In genomic region chr14:55125403-55125802, GRCh38 we compare ENCODE assay signal across 12 cellular contexts. TPM values are rescaled to one million over a fixed set of nuclear protein-coding genes. Genes with fewer than 3 reads are reported as not detected.
DNase-seq lines count a peak whose midpoint lies in the region; ATAC-seq, FAIRE-seq and TF ChIP-seq lines count a peak whose summit lies in the region.
"Had no signal": no experiment of that assay in that cellular context is flagged by ENCODE, and none has a peak within 500 bp of the region (broad histone marks: within the 10 kb centered on the region; RNA-seq: fewer than 3 reads in every experiment).

No MANE protein-coding gene starts in this region.

- H3K4me1 ChIP-seq in neuronal stem cell (ENCODE audit: control insufficient read depth in 2 of 2, insufficient read depth in 1 of 2, low read depth in 1 of 2, low read length in 2 of 2) (peaks cover 15 to 16% of the 10 kb centered on the region in 2 donors), kidney (ENCODE audit: control insufficient read depth in 1 of 2, insufficient read depth in 1 of 2, low read depth in 1 of 2, low read length in 2 of 2) (peaks cover 4 to 19% of the 10 kb centered on the region in 2 donors)

- no peak overlapping the region for H3K4me3 ChIP-seq in neuronal stem cell (ENCODE audit: low read length in 2 of 2)
- H3K4me3 ChIP-seq in kidney (ENCODE audit: low read length in 2 of 2), result no peak overlapping the region
- H3K4me3 ChIP-seq: cardiac muscle cell had no signal

- TF ChIP-seq CTCF in kidney (IDR thresholded peaks at IDR 0.05; ENCODE audit: borderline replicate concordance, extremely low read depth, insufficient read depth), result no peak

- no peak overlapping the region for H2BK15ac ChIP-seq in neuronal stem cell (ENCODE audit: low read length)

- peak overlapping the region; percentile 40 for H2AK5ac ChIP-seq in neuronal stem cell (ENCODE audit: low read depth, low read length)

- H3K23ac ChIP-seq in neuronal stem cell (ENCODE audit: low read depth, low read length, poor library complexity), result no peak overlapping the region

- H2AFZ ChIP-seq in neuronal stem cell (ENCODE audit: low read length), result no peak overlapping the region

- no CpG with 5 or more reads among the region's 3 CpGs for WGBS in neuronal stem cell (ENCODE audit: extremely low coverage in 2 of 2, insufficient read length in 2 of 2, insufficient replicate concordance in 1 of 2), 2 donors

- DNase-seq in DMS53 treated with DMSO at 0.1 percent for 48 hours (lab: John Stamatoyannopoulos, UW; ENCODE audit: unreplicated experiment) (peak; percentile 14), M059J (ENCODE audit: low read depth) (peak; percentile 38), neuronal stem cell (ENCODE audit: low spot score) (no peak), kidney (no peak), middle frontal gyrus (ENCODE audit: extremely low spot score, low spot score) (no peak)
- DNase-seq: NCI-H226, T-helper 9 cell had no signal

- H2BK12ac ChIP-seq in neuronal stem cell (ENCODE audit: low read length), result no peak overlapping the region

- H4K91ac ChIP-seq in neuronal stem cell (ENCODE audit: low read depth, low read length, poor library complexity), result no peak overlapping the region

- no peak overlapping the region for H2BK5ac ChIP-seq in neuronal stem cell (ENCODE audit: low read length)

- FAIRE-seq in colon (lab: Jason Lieb, UNC), result peak; percentile 43
- no peak for FAIRE-seq in kidney (lab: Jason Lieb, UNC)
- FAIRE-seq: G401.6 had no signal

- no peak for ATAC-seq in HG02981 (IDR thresholded peaks at IDR 0.05; ENCODE audit: unreplicated experiment)
- ATAC-seq: naive thymus-derived CD8-positive, alpha-beta T cell had no signal

- H3K36me3 ChIP-seq in neuronal stem cell (replicated peaks in 1 of 2; ENCODE audit: control insufficient read depth in 2 of 2, insufficient read depth in 2 of 2, low read length in 2 of 2) (no peaks in the 10 kb centered on the region), kidney (ENCODE audit: control insufficient read depth in 1 of 2, insufficient read depth in 2 of 2, low read length in 2 of 2) (no peaks in the 10 kb centered on the region)
- H3K36me3 ChIP-seq: cardiac muscle cell had no signal

- H3K9ac ChIP-seq in neuronal stem cell (ENCODE audit: low read depth, low read length, poor library complexity) (no peak overlapping the region), kidney (ENCODE audit: low read length in 2 of 2) (no peak overlapping the region)

- no peak overlapping the region for H3K4ac ChIP-seq in neuronal stem cell (ENCODE audit: low read length)

- intact Hi-C loops in kidney (cut with DNase I), result no loop called here

- H4K8ac ChIP-seq in neuronal stem cell (ENCODE audit: low read depth, low read length), result no peak overlapping the region

- no peak overlapping the region for H3K18ac ChIP-seq in neuronal stem cell (ENCODE audit: low read length)

- H3K14ac ChIP-seq in neuronal stem cell (ENCODE audit: low read length), result no peak overlapping the region

- H3K27ac ChIP-seq in neuronal stem cell (replicated peaks; ENCODE audit: low read length) (no peak overlapping the region), kidney (ENCODE audit: low read depth in 2 of 2, low read length in 2 of 2) (no peak overlapping the region)
- H3K27ac ChIP-seq: cardiac muscle cell had no signal

- no peak overlapping the region for H2BK120ac ChIP-seq in neuronal stem cell (ENCODE audit: low read depth, low read length)

- no peak overlapping the region for H3K4me2 ChIP-seq in neuronal stem cell (ENCODE audit: insufficient read depth, low read length, poor library complexity, severe bottlenecking)

- H3K27me3 ChIP-seq in neuronal stem cell (ENCODE audit: control insufficient read depth in 3 of 3, insufficient read depth in 3 of 3, low read depth in 1 of 3, low read length in 3 of 3), result peaks cover 0 to 15% (median 3%) of the 10 kb centered on the region in 3 experiments

- H3K9me3 ChIP-seq in neuronal stem cell (replicated peaks in 1 of 2; ENCODE audit: control insufficient read depth in 2 of 2, insufficient read depth in 1 of 2, low read depth in 1 of 2, low read length in 2 of 2) (no peaks in the 10 kb centered on the region), kidney (ENCODE audit: control insufficient read depth in 1 of 2, low read length in 2 of 2) (no peaks in the 10 kb centered on the region)

- no peaks in the 10 kb centered on the region for H3K79me1 ChIP-seq in neuronal stem cell (ENCODE audit: low read depth, low read length)

RNA-seq across cellular contexts. Expression of gene LGALS3, which starts 3.6 kb away (rescaled TPM):
- total RNA-seq in M059J (2014; rRNA removed; shearing (Covaris generic)), result 56.2 and 80.1 TPM in 2 replicates
- 2.4 TPM for polyA plus RNA-seq in neuronal stem cell (2013, experiment 1 of 2)
- 3.1 TPM for polyA plus RNA-seq in neuronal stem cell (2013, experiment 2 of 2)
- total RNA-seq in kidney, result 235 TPM
- 241 TPM for polyA plus RNA-seq in kidney (ENCODE audit: insufficient read depth, low read depth, low replicate concordance)

Comparison
In these comparisons a context has a peak if more than half of its experiments do, and no peak if none do; other contexts are left out.
1. DNase-seq: peak in DMS53 treated with DMSO at 0.1 percent for 48 hours (single experiment) and M059J (single experiment); none in neuronal stem cell (single experiment), kidney (single experiment) and middle frontal gyrus (single experiment).